ENCODE assay signal across 9 cellular contexts in genomic region chr9:107711528-107711927, GRCh38.
DNase-seq lines count a peak whose midpoint lies in the region.
"Had no signal": no experiment of that assay in that cellular context is flagged by ENCODE, and none has a peak within 500 bp of the region (broad histone marks: within the 10 kb centered on the region; RNA-seq: fewer than 3 reads in every experiment).

No MANE protein-coding gene starts in this region.

- peaks cover 25% of the 10 kb centered on the region for H3K4me1 ChIP-seq in adipocyte (ENCODE audit: control insufficient read depth, insufficient read depth, low read length)

- no peaks in the 10 kb centered on the region for H3K36me3 ChIP-seq in adipocyte (ENCODE audit: control insufficient read depth, insufficient read depth, low read length, severe bottlenecking)
- H3K36me3 ChIP-seq: upper lobe of left lung had no signal

- DNase-seq in AG20443 (ENCODE audit: low spot score) (peak; percentile 80), LoVo (ENCODE audit: low spot score) (peak; percentile 90), adipocyte (ENCODE audit: low read depth) (peak; percentile 80), kidney glomerular epithelial cell (lab: John Stamatoyannopoulos, UW) (peak; percentile 90), activated T-cell treated with anti-CD3 and anti-CD28 coated beads for 4 hours (no peak), pons (ENCODE audit: low spot score) (no peak), COR-L47 (lab: John Stamatoyannopoulos, UW) (no peak), islet precursor cell (no peak)
- DNase-seq: upper lobe of left lung had no signal

- H3K27me3 ChIP-seq in adipocyte (replicated peaks; ENCODE audit: control insufficient read depth, insufficient read depth, low read length) = no peaks in the 10 kb centered on the region
- H3K27me3 ChIP-seq: upper lobe of left lung had no signal

- H3K9me3 ChIP-seq in adipocyte (ENCODE audit: control insufficient read depth, low read length) = no peaks in the 10 kb centered on the region
- H3K9me3 ChIP-seq: upper lobe of left lung had no signal

- H3K4me3 ChIP-seq in adipocyte (ENCODE audit: low read length) = no peak overlapping the region
- H3K4me3 ChIP-seq: upper lobe of left lung had no signal

- no peak overlapping the region for H3K9ac ChIP-seq in adipocyte (ENCODE audit: low read length)

Comparison
In these comparisons a context has a peak if more than half of its experiments do, and no peak if none do; other contexts are left out.
1. DNase-seq: peak in AG20443 (single experiment), LoVo (single experiment), adipocyte (single experiment) and kidney glomerular epithelial cell (single experiment); none in activated T-cell treated with anti-CD3 and anti-CD28 coated beads for 4 hours (single experiment), pons (single experiment), COR-L47 (single experiment) and islet precursor cell (single experiment).